8 cellular contexts compared by ENCODE assay signal in genomic region chr9:4640027-4640426, GRCh38. TPM values are rescaled to one million over a fixed set of nuclear protein-coding genes. Genes with fewer than 3 reads are reported as not detected.
A peak's percentile ranks its signal among the peaks of the same experiment; 100 is the strongest.
DNase-seq lines count a peak whose midpoint lies in the region; ATAC-seq, FAIRE-seq and TF ChIP-seq lines count a peak whose summit lies in the region.

No MANE protein-coding gene starts in this region.

- in situ Hi-C loops in gastrocnemius medialis (cut with MboI; ENCODE audit: low sequenced_read_pairs in 4 of 4) = loop anchor here in 3 of 4 donors (5.0 to 25.0 kb wide), 4 partner anchors 253 to 325 kb away; no protein-coding TSS in a partner anchor

- H3K36me3 Mint-ChIP-seq in CD8-positive, alpha-beta memory T cell = peaks cover 0 to 4% (median under 1%) of the 10 kb centered on the region in 3 donors

- H3K23me2 ChIP-seq in H1 (ENCODE audit: low read depth, low read length) = no peaks in the 10 kb centered on the region

- no peaks in the 10 kb centered on the region for H3K9me3 ChIP-seq in CD8-positive, alpha-beta memory T cell (ENCODE audit: low read length)
- H3K9me3 ChIP-seq in H1 (ENCODE audit: insufficient read depth in 2 of 2, low read depth in 1 of 2, low read length in 1 of 2) (no peaks in the 10 kb centered on the region), gastrocnemius medialis (no peaks in the 10 kb centered on the region)

- no peak overlapping the region for H4K5ac ChIP-seq in H1 (ENCODE audit: insufficient read length, low read depth, low read length)

- H2BK120ac ChIP-seq in H1 (replicated peaks; ENCODE audit: low read depth, low read length) = no peak overlapping the region

- H2BK5ac ChIP-seq in H1 (ENCODE audit: low read depth, low read length) = no peak overlapping the region

- DNase-seq in CD8-positive, alpha-beta memory T cell = peak; percentile 19 to 61 (median 49)
- no peak for DNase-seq in HFF-Myc (ENCODE audit: extremely low read depth, low read depth)
- peak; percentile 35 for DNase-seq in T-helper 9 cell
- no peak for DNase-seq in H1 (ENCODE audit: low read depth in 1 of 2, low spot score in 2 of 2)
- no peak for DNase-seq in gastrocnemius medialis
- DNase-seq in sciatic nerve (ENCODE audit: low spot score) = no peak

- no peak overlapping the region for H3K4me3 Mint-ChIP-seq in CD8-positive, alpha-beta memory T cell

- no peak overlapping the region for H3K18ac ChIP-seq in H1 (ENCODE audit: extremely low read depth, low read length)

- H2BK15ac ChIP-seq in H1 (ENCODE audit: low read length) = no peak overlapping the region

- no peak overlapping the region for H2BK20ac ChIP-seq in H1 (ENCODE audit: low read length)

- intact Hi-C loops in gastrocnemius medialis (cut with DNase I; ENCODE audit: low total_unique reads) (loop anchor here (1.0 kb wide), 1 partner anchor 258 kb away; no protein-coding TSS in a partner anchor), sciatic nerve (cut with DNase I) (no loop called here)

- no peak overlapping the region for H3K9ac ChIP-seq in H1 (replicated peaks in 1 of 4; ENCODE audit: extremely low read depth in 1 of 4, low read depth in 3 of 4, low read length in 3 of 4)

- no peaks in the 10 kb centered on the region for H3K79me2 ChIP-seq in H1 (ENCODE audit: control insufficient read depth in 1 of 2, insufficient read depth in 2 of 2, low read length in 2 of 2)

- FAIRE-seq in H1 (lab: Jason Lieb, UNC) = peak; percentile 87

- no peaks in the 10 kb centered on the region for H3K4me1 ChIP-seq in CD8-positive, alpha-beta memory T cell (ENCODE audit: insufficient read depth, low read length)
- H3K4me1 ChIP-seq in H1 (replicated peaks in 1 of 4; ENCODE audit: control insufficient read depth in 3 of 4, insufficient read depth in 4 of 4, low read length in 3 of 4) = no peaks in the 10 kb centered on the region
- no peaks in the 10 kb centered on the region for H3K4me1 ChIP-seq in gastrocnemius medialis

- peaks cover 1 to 3% of the 10 kb centered on the region in 2 donors for H3K27me3 Mint-ChIP-seq in CD8-positive, alpha-beta memory T cell

- no peaks in the 10 kb centered on the region for H3K27me3 ChIP-seq in CD8-positive, alpha-beta memory T cell (ENCODE audit: insufficient read depth, low read length, poor library complexity, severe bottlenecking)
- H3K27me3 ChIP-seq in H1 (replicated peaks in 1 of 4; ENCODE audit: control insufficient read depth in 3 of 4, extremely low read depth in 1 of 4, insufficient read depth in 3 of 4, low read length in 3 of 4) = no peaks in the 10 kb centered on the region
- H3K27me3 ChIP-seq in gastrocnemius medialis = no peaks in the 10 kb centered on the region

- H3K14ac ChIP-seq in H1 (ENCODE audit: insufficient read length) = no peak overlapping the region

- H2AK5ac ChIP-seq in H1 (ENCODE audit: low read depth, low read length) = no peak overlapping the region

- no peak overlapping the region for H4K8ac ChIP-seq in H1 (ENCODE audit: extremely low read depth, insufficient read depth, low read length)

- H3K4me2 ChIP-seq in H1 (ENCODE audit: insufficient read depth in 1 of 2, low read depth in 2 of 2, low read length in 2 of 2) = no peak overlapping the region

- CTCF ChIA-PET in CD8-positive, alpha-beta memory T cell (lab: Charles Lee) = interaction anchor here (0.6 to 2.7 kb wide), 16 partner anchors 11 to 324 kb away, joined by 3 to 24 read pairs (median 3); no protein-coding TSS in a partner anchor
- CTCF ChIA-PET in H1 (lab: Charles Lee; ENCODE audit: partially characterized antibody) = interaction anchor here (0.6 to 5.3 kb wide), 32 partner anchors 11 to 326 kb away, joined by 3 to 68 read pairs (median 4); partner anchors contain the start of gene PLPP6

- TF ChIP-seq RAD21 in H1 (IDR thresholded peaks at IDR 0.05 in 1 of 2, conservative IDR thresholded peaks at IDR 0.05 in 1 of 2; ENCODE audit: low read depth in 2 of 2, low read length in 2 of 2) = peak; percentile 86 to 87

- TF ChIP-seq POLR2A in H1 (IDR thresholded peaks at IDR 0.05; ENCODE audit: control extremely low read depth in 1 of 2, low read depth in 2 of 2, low read length in 2 of 2) (no peak), gastrocnemius medialis (IDR thresholded peaks at IDR 0.05) (no peak)

- peaks cover 5 to 16% (median 8%) of the 10 kb centered on the region in 3 donors for H3K4me1 Mint-ChIP-seq in CD8-positive, alpha-beta memory T cell

- no peaks in the 10 kb centered on the region for H3K36me3 ChIP-seq in CD8-positive, alpha-beta memory T cell (ENCODE audit: insufficient read depth, low read length)
- H3K36me3 ChIP-seq in H1 (ENCODE audit: control insufficient read depth in 2 of 4, insufficient read depth in 4 of 4, low read length in 3 of 4) (no peaks in the 10 kb centered on the region), gastrocnemius medialis (no peaks in the 10 kb centered on the region)

- no peak overlapping the region for H3K4ac ChIP-seq in H1 (replicated peaks; ENCODE audit: insufficient read length, low read depth, low read length)

- no peaks in the 10 kb centered on the region for H4K20me1 ChIP-seq in H1 (replicated peaks in 1 of 2; ENCODE audit: control insufficient read depth in 1 of 2, insufficient read depth in 2 of 2, low read length in 2 of 2)

- no peak overlapping the region for H2AFZ ChIP-seq in H1 (ENCODE audit: low read length)

- no peak for TF ChIP-seq EP300 in H1 (IDR thresholded peaks at IDR 0.05; ENCODE audit: borderline replicate concordance in 1 of 2, low read depth in 2 of 2, low read length in 2 of 2)

- POLR2A ChIA-PET in CD8-positive, alpha-beta memory T cell (lab: Charles Lee) = interaction anchor here (1.6 kb wide), 1 partner anchor 39 kb away, joined by 3 read pairs; no protein-coding TSS in a partner anchor
- POLR2A ChIA-PET in H1 (lab: Charles Lee; ENCODE audit: partially characterized antibody) = interaction anchor here (0.7 kb wide), 1 partner anchor 35 kb away, joined by 3 read pairs; no protein-coding TSS in a partner anchor

- ATAC-seq in gastrocnemius medialis (no peak), GM18867 (IDR thresholded peaks at IDR 0.05; ENCODE audit: unreplicated experiment) (no peak), HG02623 (IDR thresholded peaks at IDR 0.05; ENCODE audit: unreplicated experiment) (no peak), sciatic nerve (no peak)

- H3K9me3 Mint-ChIP-seq in CD8-positive, alpha-beta memory T cell = no peaks in the 10 kb centered on the region

- H3K23ac ChIP-seq in H1 (ENCODE audit: insufficient read length) = no peak overlapping the region

- H4K91ac ChIP-seq in H1 (replicated peaks; ENCODE audit: insufficient read length, low read length) = no peak overlapping the region

- no peak overlapping the region for H3K4me3 ChIP-seq in CD8-positive, alpha-beta memory T cell (ENCODE audit: low read length)
- H3K4me3 ChIP-seq in HFF-Myc (replicated peaks; ENCODE audit: low read depth, low read length) (no peak overlapping the region), H1 (ENCODE audit: extremely low read depth in 1 of 4, insufficient read depth in 2 of 4, low read depth in 3 of 4, low read length in 4 of 4) (no peak overlapping the region), gastrocnemius medialis (no peak overlapping the region)

- 55% methylated on average over 2 of the region's 2 CpGs; no CpG with 5 or more reads in 1 of the 2 experiments for WGBS in H1 (ENCODE audit: extremely low coverage in 1 of 2, insufficient coverage in 1 of 2, insufficient read length in 1 of 2, insufficient replicate concordance in 2 of 2, low coverage in 1 of 2, low lambda C conversion rate in 2 of 2, missing lambda C conversion rate in 1 of 2), 2 experiments

- H3K79me1 ChIP-seq in H1 (ENCODE audit: low read depth, low read length) = no peaks in the 10 kb centered on the region

- H3K56ac ChIP-seq in H1 (replicated peaks; ENCODE audit: insufficient read length, low read depth, low read length) = no peak overlapping the region

- TF ChIP-seq CTCF in HFF-Myc (IDR thresholded peaks at IDR 0.05; ENCODE audit: low read depth, low read length, missing control alignments) (peak; percentile 24), H1 (IDR thresholded peaks at IDR 0.05; ENCODE audit: control extremely low read depth in 1 of 3, insufficient read depth in 1 of 3, low read depth in 1 of 3, low read length in 3 of 3) (peak in 2 of 3 experiments; percentile 54 to 65; a peak in 3 of 4 replicates), gastrocnemius medialis (IDR thresholded peaks at IDR 0.05 in 4 of 5, conservative IDR thresholded peaks at IDR 0.05 in 1 of 5) (peak; percentile 22 to 55 (median 46))

- peak overlapping the region in 1 of 8 donors; percentile 43 for H3K27ac Mint-ChIP-seq in CD8-positive, alpha-beta memory T cell

- no peak overlapping the region for H2BK12ac ChIP-seq in H1 (ENCODE audit: low read depth, low read length)

- no peak overlapping the region for H3K27ac ChIP-seq in CD8-positive, alpha-beta memory T cell (ENCODE audit: low read depth, low read length)
- H3K27ac ChIP-seq in H1 (ENCODE audit: low read depth, low read length) (no peak overlapping the region), gastrocnemius medialis (no peak overlapping the region)

RNA-seq across cellular contexts. Expression of gene PLPP6, which starts 22.1 kb away (rescaled TPM):
- total RNA-seq in CD8-positive, alpha-beta memory T cell = 1 to 10 TPM; 5.5 to 6.3 TPM
- 3.7 TPM for polyA plus RNA-seq in CD8-positive, alpha-beta memory T cell
- 12.0 and 13.3 TPM in 2 replicates for total RNA-seq in H1 (2021; fragmentation: NEBNext Ultra II Directional; extraction: Animal tissue kit (Norgen Biotek cat#: 25700))
- 11.8 and 13.0 TPM in 2 replicates for polyA plus RNA-seq in H1 (2011; rRNA removed)
- polyA plus RNA-seq in H1 (2011; cell fraction: cytosol; rRNA removed) = 12.1 TPM
- 12.1 TPM for polyA plus RNA-seq in H1 (2011; cell fraction: nucleus; rRNA removed)
- 8.9 to 11.4 TPM (median 9.3 TPM) in 4 replicates for polyA plus RNA-seq in H1 (2012, experiment 1 of 2)
- polyA plus RNA-seq in H1 (2012, experiment 2 of 2) = 1.9 TPM
- polyA plus RNA-seq in H1 (2013, experiment 1 of 2) = 14.2 TPM
- 17.0 TPM for polyA plus RNA-seq in H1 (2013, experiment 2 of 2)
- 17.4 and 19.6 TPM in 2 replicates for polyA minus RNA-seq in H1 (2011; rRNA and poly(A)+ RNA removed)
- 10.4 TPM for polyA minus RNA-seq in H1 (2011; cell fraction: cytosol; rRNA and poly(A)+ RNA removed)
- polyA minus RNA-seq in H1 (2011; cell fraction: nucleus; rRNA and poly(A)+ RNA removed) = 19.6 TPM
- total RNA-seq in gastrocnemius medialis = 1 to 10 TPM; 2.5 to 3.1 (median 2.5) TPM
- 4.4 TPM for total RNA-seq in sciatic nerve

RNA-seq across cellular contexts. Expression of gene SPATA6L, which starts 26.3 kb away (rescaled TPM):
- under 1 TPM; 0.51 to 0.96 TPM for total RNA-seq in CD8-positive, alpha-beta memory T cell
- polyA plus RNA-seq in CD8-positive, alpha-beta memory T cell = 0.14 TPM
- 0.55 and 1.1 TPM in 2 replicates for total RNA-seq in H1 (2021; fragmentation: NEBNext Ultra II Directional; extraction: Animal tissue kit (Norgen Biotek cat#: 25700))
- polyA plus RNA-seq in H1 (2011; rRNA removed) = 0.57 and 1.6 TPM in 2 replicates
- 1.0 TPM for polyA plus RNA-seq in H1 (2011; cell fraction: cytosol; rRNA removed)
- 1.5 TPM for polyA plus RNA-seq in H1 (2011; cell fraction: nucleus; rRNA removed)
- polyA plus RNA-seq in H1 (2012, experiment 1 of 2) = 0.38 to 1.8 TPM (median 1.4 TPM) in 4 replicates
- polyA plus RNA-seq in H1 (2012, experiment 2 of 2) = not detected
- 0.75 TPM for polyA plus RNA-seq in H1 (2013, experiment 1 of 2)
- 0.85 TPM for polyA plus RNA-seq in H1 (2013, experiment 2 of 2)
- polyA minus RNA-seq in H1 (2011; rRNA and poly(A)+ RNA removed) = 1.9 and 2.1 TPM in 2 replicates
- 0.81 TPM for polyA minus RNA-seq in H1 (2011; cell fraction: cytosol; rRNA and poly(A)+ RNA removed)
- polyA minus RNA-seq in H1 (2011; cell fraction: nucleus; rRNA and poly(A)+ RNA removed) = 2.8 TPM
- total RNA-seq in gastrocnemius medialis (under 1 TPM in 2 of 4 donors, not detected in 2; 0.39 to 0.44 TPM), sciatic nerve (4.3 TPM)

RNA-seq across cellular contexts. Expression of gene CDC37L1, which starts 39.3 kb away (rescaled TPM):
- total RNA-seq in CD8-positive, alpha-beta memory T cell = 10 to 100 TPM; 12.5 to 15.0 TPM
- 17.8 TPM for polyA plus RNA-seq in CD8-positive, alpha-beta memory T cell
- 22.4 and 23.8 TPM in 2 replicates for total RNA-seq in H1 (2021; fragmentation: NEBNext Ultra II Directional; extraction: Animal tissue kit (Norgen Biotek cat#: 25700))
- 4.6 and 5.2 TPM in 2 replicates for polyA plus RNA-seq in H1 (2011; rRNA removed)
- 10.4 TPM for polyA plus RNA-seq in H1 (2011; cell fraction: cytosol; rRNA removed)
- polyA plus RNA-seq in H1 (2011; cell fraction: nucleus; rRNA removed) = 4.6 TPM
- polyA plus RNA-seq in H1 (2012, experiment 1 of 2) = 10.8 to 17.0 TPM (median 13.2 TPM) in 4 replicates
- 1.9 TPM for polyA plus RNA-seq in H1 (2012, experiment 2 of 2)
- 12.0 TPM for polyA plus RNA-seq in H1 (2013, experiment 1 of 2)
- 11.9 TPM for polyA plus RNA-seq in H1 (2013, experiment 2 of 2)
- polyA minus RNA-seq in H1 (2011; rRNA and poly(A)+ RNA removed) = 7.2 and 10.8 TPM in 2 replicates
- 9.2 TPM for polyA minus RNA-seq in H1 (2011; cell fraction: cytosol; rRNA and poly(A)+ RNA removed)
- polyA minus RNA-seq in H1 (2011; cell fraction: nucleus; rRNA and poly(A)+ RNA removed) = 6.3 TPM
- total RNA-seq in gastrocnemius medialis (100 to 1,000 TPM in 3 of 4 donors, 10 to 100 TPM in 1; 91.1 to 157 (median 131) TPM), sciatic nerve (14.9 TPM)

Comparison
In these comparisons a context has a peak if more than half of its experiments do, and no peak if none do; other contexts are left out.
1. DNase-seq: peak in CD8-positive, alpha-beta memory T cell (5 of 5) and T-helper 9 cell (single experiment); none in HFF-Myc (single experiment), H1 (0 of 2), gastrocnemius medialis (0 of 2) and sciatic nerve (single experiment).
2. Peak in every context shown above with its lines, with median percentiles within 50 percentile points of each other: CTCF ChIP-seq.